1 cellular context compared by ENCODE assay signal in the genomic region with DNA sequence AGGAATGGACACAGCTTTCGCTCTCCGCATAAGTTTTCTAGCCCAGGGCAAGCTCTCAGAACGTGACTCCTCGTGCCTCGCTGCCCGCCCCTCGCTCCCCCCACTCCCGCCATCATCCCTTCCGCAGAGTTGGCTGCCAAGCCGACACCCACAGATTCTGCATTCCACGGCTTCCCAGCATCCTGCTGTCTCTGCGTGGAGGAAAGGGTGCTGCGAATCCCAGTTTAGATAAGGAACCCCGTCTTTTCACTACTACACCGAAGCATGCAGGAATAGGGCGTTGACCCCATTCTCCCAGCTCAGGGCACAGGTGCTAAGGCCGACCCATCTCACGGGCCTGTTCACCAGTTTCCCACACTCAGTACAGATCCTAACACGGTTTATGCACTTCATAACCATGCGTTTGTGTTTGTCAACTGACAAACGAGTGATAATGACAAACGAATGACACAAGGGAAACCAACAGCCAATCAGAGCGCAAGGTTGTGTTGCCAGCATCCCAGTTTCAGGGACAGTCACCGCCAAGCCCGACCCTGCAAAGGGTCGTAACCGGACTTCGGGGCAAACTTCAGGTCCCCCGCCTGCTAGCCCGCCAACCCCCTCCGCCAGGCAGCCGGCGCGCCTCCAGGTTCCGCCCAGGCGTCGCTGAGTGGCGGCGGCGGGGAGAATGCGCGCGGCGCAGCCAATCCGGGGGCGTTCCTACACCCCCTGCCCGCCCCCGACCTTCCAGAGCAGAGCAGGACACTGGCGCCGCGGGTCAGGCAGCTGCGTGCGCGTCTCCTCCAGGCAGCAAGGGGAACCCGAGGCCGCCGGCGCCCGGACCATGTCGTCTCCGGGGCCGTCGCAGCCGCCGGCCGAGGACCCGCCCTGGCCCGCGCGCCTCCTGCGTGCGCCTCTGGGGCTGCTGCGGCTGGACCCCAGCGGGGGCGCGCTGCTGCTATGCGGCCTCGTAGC.
A peak's percentile ranks its signal among the peaks of the same experiment; 100 is the strongest.
TF ChIP-seq lines count a peak whose summit lies in the region.

A gene (plus strand): TSS at position 729 of the 954 bp plus-strand sequence. CDS start 95 bp downstream, at position 824.

TF ChIP-seq in GM12878, 131 proteins besides CTCF, POLR2A, EP300 and RAD21 (continued from another document):
- TF ChIP-seq, protein P1, sequence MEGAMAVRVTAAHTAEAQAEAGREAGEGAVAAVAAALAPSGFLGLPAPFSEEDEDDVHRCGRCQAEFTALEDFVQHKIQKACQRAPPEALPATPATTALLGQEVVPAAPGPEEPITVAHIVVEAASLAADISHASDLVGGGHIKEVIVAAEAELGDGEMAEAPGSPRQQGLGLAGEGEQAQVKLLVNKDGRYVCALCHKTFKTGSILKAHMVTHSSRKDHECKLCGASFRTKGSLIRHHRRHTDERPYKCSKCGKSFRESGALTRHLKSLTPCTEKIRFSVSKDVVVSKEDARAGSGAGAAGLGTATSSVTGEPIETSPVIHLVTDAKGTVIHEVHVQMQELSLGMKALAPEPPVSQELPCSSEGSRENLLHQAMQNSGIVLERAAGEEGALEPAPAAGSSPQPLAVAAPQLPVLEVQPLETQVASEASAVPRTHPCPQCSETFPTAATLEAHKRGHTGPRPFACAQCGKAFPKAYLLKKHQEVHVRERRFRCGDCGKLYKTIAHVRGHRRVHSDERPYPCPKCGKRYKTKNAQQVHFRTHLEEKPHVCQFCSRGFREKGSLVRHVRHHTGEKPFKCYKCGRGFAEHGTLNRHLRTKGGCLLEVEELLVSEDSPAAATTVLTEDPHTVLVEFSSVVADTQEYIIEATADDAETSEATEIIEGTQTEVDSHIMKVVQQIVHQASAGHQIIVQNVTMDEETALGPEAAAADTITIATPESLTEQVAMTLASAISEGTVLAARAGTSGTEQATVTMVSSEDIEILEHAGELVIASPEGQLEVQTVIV (IDR thresholded peaks at IDR 0.05; ENCODE audit: borderline replicate concordance, partially characterized antibody): no peak
- TF ChIP-seq, protein P2, sequence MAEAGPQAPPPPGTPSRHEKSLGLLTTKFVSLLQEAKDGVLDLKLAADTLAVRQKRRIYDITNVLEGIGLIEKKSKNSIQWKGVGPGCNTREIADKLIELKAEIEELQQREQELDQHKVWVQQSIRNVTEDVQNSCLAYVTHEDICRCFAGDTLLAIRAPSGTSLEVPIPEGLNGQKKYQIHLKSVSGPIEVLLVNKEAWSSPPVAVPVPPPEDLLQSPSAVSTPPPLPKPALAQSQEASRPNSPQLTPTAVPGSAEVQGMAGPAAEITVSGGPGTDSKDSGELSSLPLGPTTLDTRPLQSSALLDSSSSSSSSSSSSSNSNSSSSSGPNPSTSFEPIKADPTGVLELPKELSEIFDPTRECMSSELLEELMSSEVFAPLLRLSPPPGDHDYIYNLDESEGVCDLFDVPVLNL (IDR thresholded peaks at IDR 0.05; ENCODE audit: low read depth, low read length): no peak
- TF ChIP-seq TAF1 (IDR thresholded peaks at IDR 0.05; ENCODE audit: borderline replicate concordance, low read depth, low read length): peak; percentile 32; the same call in 1 of the 2 replicates
- peak; percentile 53; the same call in 1 of the 2 replicates for TF ChIP-seq NR2F1 (conservative IDR thresholded peaks at IDR 0.05)
- TF ChIP-seq, protein P3, sequence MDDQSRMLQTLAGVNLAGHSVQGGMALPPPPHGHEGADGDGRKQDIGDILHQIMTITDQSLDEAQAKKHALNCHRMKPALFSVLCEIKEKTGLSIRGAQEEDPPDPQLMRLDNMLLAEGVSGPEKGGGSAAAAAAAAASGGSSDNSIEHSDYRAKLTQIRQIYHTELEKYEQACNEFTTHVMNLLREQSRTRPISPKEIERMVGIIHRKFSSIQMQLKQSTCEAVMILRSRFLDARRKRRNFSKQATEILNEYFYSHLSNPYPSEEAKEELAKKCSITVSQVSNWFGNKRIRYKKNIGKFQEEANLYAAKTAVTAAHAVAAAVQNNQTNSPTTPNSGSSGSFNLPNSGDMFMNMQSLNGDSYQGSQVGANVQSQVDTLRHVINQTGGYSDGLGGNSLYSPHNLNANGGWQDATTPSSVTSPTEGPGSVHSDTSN (IDR thresholded peaks at IDR 0.05; ENCODE audit: insufficient replicate concordance, low read depth, low read length): peak; percentile 59
- TF ChIP-seq MYB (IDR thresholded peaks at IDR 0.05; ENCODE audit: borderline replicate concordance, low read depth, low read length): no peak
- TF ChIP-seq HDGF (IDR thresholded peaks at IDR 0.05): no peak
- no peak for TF ChIP-seq BRCA1 (IDR thresholded peaks at IDR 0.05; ENCODE audit: low read depth, low read length)
- TF ChIP-seq IKZF1 (conservative IDR thresholded peaks at IDR 0.05): peak; percentile 57
- peak in 1 of 2 experiments; percentile 86; a peak in 2 of 3 replicates for TF ChIP-seq EGR1 (IDR thresholded peaks at IDR 0.05; ENCODE audit: borderline replicate concordance in 1 of 2, low read depth in 2 of 2, low read length in 2 of 2)
- TF ChIP-seq NFXL1 (IDR thresholded peaks at IDR 0.05; ENCODE audit: borderline replicate concordance): no peak
- peak; percentile 36; the same call in 1 of the 2 replicates for TF ChIP-seq CREB1 (IDR thresholded peaks at IDR 0.05; ENCODE audit: low read depth)
- TF ChIP-seq CHD1 (IDR thresholded peaks at IDR 0.05; ENCODE audit: low read depth, low read length): no peak
- TF ChIP-seq FOS (IDR thresholded peaks at IDR 0.05; ENCODE audit: borderline replicate concordance, extremely low read depth, insufficient read length): peak; percentile 5
- TF ChIP-seq, protein P4, sequence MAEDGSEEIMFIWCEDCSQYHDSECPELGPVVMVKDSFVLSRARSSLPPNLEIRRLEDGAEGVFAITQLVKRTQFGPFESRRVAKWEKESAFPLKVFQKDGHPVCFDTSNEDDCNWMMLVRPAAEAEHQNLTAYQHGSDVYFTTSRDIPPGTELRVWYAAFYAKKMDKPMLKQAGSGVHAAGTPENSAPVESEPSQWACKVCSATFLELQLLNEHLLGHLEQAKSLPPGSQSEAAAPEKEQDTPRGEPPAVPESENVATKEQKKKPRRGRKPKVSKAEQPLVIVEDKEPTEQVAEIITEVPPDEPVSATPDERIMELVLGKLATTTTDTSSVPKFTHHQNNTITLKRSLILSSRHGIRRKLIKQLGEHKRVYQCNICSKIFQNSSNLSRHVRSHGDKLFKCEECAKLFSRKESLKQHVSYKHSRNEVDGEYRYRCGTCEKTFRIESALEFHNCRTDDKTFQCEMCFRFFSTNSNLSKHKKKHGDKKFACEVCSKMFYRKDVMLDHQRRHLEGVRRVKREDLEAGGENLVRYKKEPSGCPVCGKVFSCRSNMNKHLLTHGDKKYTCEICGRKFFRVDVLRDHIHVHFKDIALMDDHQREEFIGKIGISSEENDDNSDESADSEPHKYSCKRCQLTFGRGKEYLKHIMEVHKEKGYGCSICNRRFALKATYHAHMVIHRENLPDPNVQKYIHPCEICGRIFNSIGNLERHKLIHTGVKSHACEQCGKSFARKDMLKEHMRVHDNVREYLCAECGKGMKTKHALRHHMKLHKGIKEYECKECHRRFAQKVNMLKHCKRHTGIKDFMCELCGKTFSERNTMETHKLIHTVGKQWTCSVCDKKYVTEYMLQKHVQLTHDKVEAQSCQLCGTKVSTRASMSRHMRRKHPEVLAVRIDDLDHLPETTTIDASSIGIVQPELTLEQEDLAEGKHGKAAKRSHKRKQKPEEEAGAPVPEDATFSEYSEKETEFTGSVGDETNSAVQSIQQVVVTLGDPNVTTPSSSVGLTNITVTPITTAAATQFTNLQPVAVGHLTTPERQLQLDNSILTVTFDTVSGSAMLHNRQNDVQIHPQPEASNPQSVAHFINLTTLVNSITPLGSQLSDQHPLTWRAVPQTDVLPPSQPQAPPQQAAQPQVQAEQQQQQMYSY (CRISPR knock-in tag; IDR thresholded peaks at IDR 0.05): no peak
- TF ChIP-seq, protein P5, sequence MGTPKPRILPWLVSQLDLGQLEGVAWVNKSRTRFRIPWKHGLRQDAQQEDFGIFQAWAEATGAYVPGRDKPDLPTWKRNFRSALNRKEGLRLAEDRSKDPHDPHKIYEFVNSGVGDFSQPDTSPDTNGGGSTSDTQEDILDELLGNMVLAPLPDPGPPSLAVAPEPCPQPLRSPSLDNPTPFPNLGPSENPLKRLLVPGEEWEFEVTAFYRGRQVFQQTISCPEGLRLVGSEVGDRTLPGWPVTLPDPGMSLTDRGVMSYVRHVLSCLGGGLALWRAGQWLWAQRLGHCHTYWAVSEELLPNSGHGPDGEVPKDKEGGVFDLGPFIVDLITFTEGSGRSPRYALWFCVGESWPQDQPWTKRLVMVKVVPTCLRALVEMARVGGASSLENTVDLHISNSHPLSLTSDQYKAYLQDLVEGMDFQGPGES (IDR thresholded peaks at IDR 0.05): 0 out of 2 replicates have a peak, but pooled peaks have one; percentile 33
TF ChIP-seq in GM12878: peak in this region for 17.
